In genomic region chr5:168740821-168741213, GRCh38 we compare ENCODE assay signal across 16 cellular contexts.
A peak's percentile ranks its signal among the peaks of the same experiment; 100 is the strongest.
DNase-seq lines count a peak whose midpoint lies in the region; ATAC-seq and TF ChIP-seq lines count a peak whose summit lies in the region.
"Had no signal": no experiment of that assay in that cellular context is flagged by ENCODE, and none has a peak within 500 bp of the region (broad histone marks: within the 10 kb centered on the region; RNA-seq: fewer than 3 reads in every experiment).

No MANE protein-coding gene starts in this region.

- H3K27me3 ChIP-seq in right atrium auricular region: no peaks in the 10 kb centered on the region
- no peaks in the 10 kb centered on the region for H3K27me3 ChIP-seq in vagina
- no peaks in the 10 kb centered on the region for H3K27me3 ChIP-seq in brain microvascular endothelial cell (replicated peaks)
- H3K27me3 ChIP-seq: cardiac muscle cell had no signal

- DNase-seq in dermis microvascular lymphatic vessel endothelial cell (ENCODE audit: low read depth in 2 of 2): peak; percentile 5 to 94
- DNase-seq in right atrium auricular region (ENCODE audit: low spot score): peak; percentile 81
- peak; percentile 87 for DNase-seq in posterior vena cava (ENCODE audit: low spot score)
- peak; percentile 52 to 87 for DNase-seq in vagina (ENCODE audit: extremely low spot score in 2 of 2)
- DNase-seq in middle frontal gyrus (ENCODE audit: extremely low spot score, low spot score): no peak
- no peak for DNase-seq in brain microvascular endothelial cell
- DNase-seq: activated CD4-positive, alpha-beta T cell treated with anti-CD3 and anti-CD28 coated beads for 4 hours; activated effector memory CD4-positive, alpha-beta T cell treated with anti-CD3 and anti-CD28 coated beads, Interleukin-2, amount 50 U/mL, for 16 hours; CD8-positive, alpha-beta memory T cell; DMS79; NCI-H1417 treated with DMSO at 0.1 percent for 48 hours; SIG-M5; T-helper 1 cell had no signal

- H3K4me1 ChIP-seq in right atrium auricular region (peaks cover 0 to 28% of the 10 kb centered on the region in 2 donors), vagina (peaks cover 9% of the 10 kb centered on the region)

- intact Hi-C loops in posterior vena cava (cut with DNase I) (no loop called here), vagina (cut with DNase I) (no loop called here)

- H3K4me3 ChIP-seq in right atrium auricular region: no peak overlapping the region
- H3K4me3 ChIP-seq in vagina: no peak overlapping the region
- H3K4me3 ChIP-seq in brain microvascular endothelial cell (ENCODE audit: low read depth, low read length): no peak overlapping the region
- H3K4me3 ChIP-seq: cardiac muscle cell had no signal

- ATAC-seq in GM21717 (IDR thresholded peaks at IDR 0.05; ENCODE audit: unreplicated experiment): no peak
- ATAC-seq: stimulated activated effector memory CD8-positive, alpha-beta T cell treated with anti-CD3 and anti-CD28 coated beads, Interleukin-12 subunit alpha, Interleukin-12 subunit beta, amount 100 ng/mL, for 72 hours had no signal

- H3K27ac ChIP-seq in right atrium auricular region: peak overlapping the region; percentile 45 to 64
- H3K27ac ChIP-seq in vagina: no peak overlapping the region
- H3K27ac ChIP-seq in brain microvascular endothelial cell: no peak overlapping the region
- H3K27ac ChIP-seq: cardiac muscle cell had no signal

- H3K36me3 ChIP-seq in right atrium auricular region: peaks cover 4% of the 10 kb centered on the region
- H3K36me3 ChIP-seq in vagina: peaks cover 0 to 6% of the 10 kb centered on the region in 2 donors
- no peaks in the 10 kb centered on the region for H3K36me3 ChIP-seq in brain microvascular endothelial cell (replicated peaks)
- H3K36me3 ChIP-seq: cardiac muscle cell had no signal

- in situ Hi-C loops in brain microvascular endothelial cell (cut with HindIII; ENCODE audit: low pct_ligation_motif_present, low sequenced_read_pairs): no loop called here

- H3K9me3 ChIP-seq in right atrium auricular region (no peaks in the 10 kb centered on the region), vagina (no peaks in the 10 kb centered on the region)

- TF ChIP-seq CTCF in right atrium auricular region (IDR thresholded peaks at IDR 0.05): no peak
- no peak for TF ChIP-seq CTCF in vagina (IDR thresholded peaks at IDR 0.05)
- no peak for TF ChIP-seq CTCF in brain microvascular endothelial cell (IDR thresholded peaks at IDR 0.05; ENCODE audit: low read depth, low read length, missing control alignments)

- no peak for TF ChIP-seq POLR2A in vagina (IDR thresholded peaks at IDR 0.05)

Comparison
In these comparisons a context has a peak if more than half of its experiments do, and no peak if none do; other contexts are left out.
1. DNase-seq: peak in dermis microvascular lymphatic vessel endothelial cell (2 of 2), right atrium auricular region (single experiment), posterior vena cava (single experiment) and vagina (2 of 2); none in middle frontal gyrus (single experiment) and brain microvascular endothelial cell (single experiment).
2. H3K27ac ChIP-seq: peak in right atrium auricular region (2 of 2); none in vagina (single experiment) and brain microvascular endothelial cell (single experiment).